20 cellular contexts compared by ENCODE assay signal in genomic region chr11:129589190-129589589, GRCh38.
DNase-seq lines count a peak whose midpoint lies in the region; ATAC-seq and TF ChIP-seq lines count a peak whose summit lies in the region.
"Had no signal": no experiment of that assay in that cellular context is flagged by ENCODE, and none has a peak within 500 bp of the region (broad histone marks: within the 10 kb centered on the region; RNA-seq: fewer than 3 reads in every experiment).

No MANE protein-coding gene starts in this region.

- peaks cover 21% of the 10 kb centered on the region for H3K27me3 Mint-ChIP-seq in chondrocyte (ENCODE audit: low read depth)

- no peaks in the 10 kb centered on the region; the same call in 1 of the 2 replicates for H3K27me3 ChIP-seq in H7 (ENCODE audit: control insufficient read depth, insufficient read depth, low read length)
- H3K27me3 ChIP-seq in iPS DF 6.9 (ENCODE audit: control insufficient read depth, insufficient read depth, low read length) = no peaks in the 10 kb centered on the region
- H3K27me3 ChIP-seq in neural cell (ENCODE audit: insufficient read depth, low read depth, low read length) = no peaks in the 10 kb centered on the region
- H3K27me3 ChIP-seq: SJCRH30 had no signal

- ATAC-seq in HG03460 (IDR thresholded peaks at IDR 0.05; ENCODE audit: unreplicated experiment) = no peak
- ATAC-seq: HepG2 had no signal

- peak overlapping the region; percentile 4 for H3K4me2 ChIP-seq in neural cell (ENCODE audit: low read length)

- peak; percentile 94 for TF ChIP-seq EP300 in neural cell (conservative IDR thresholded peaks at IDR 0.05; ENCODE audit: poor library complexity, severe bottlenecking)

- WGBS in iPS DF 6.9 (ENCODE audit: insufficient coverage, insufficient read length) = no CpG with 5 or more reads among the region's 4 CpGs

- H3K9me3 Mint-ChIP-seq in chondrocyte (ENCODE audit: low read depth) = no peaks in the 10 kb centered on the region

- no peak overlapping the region for H3K4me3 Mint-ChIP-seq in chondrocyte (ENCODE audit: unreplicated experiment)

- H3K4me3 ChIP-seq in H7 (ENCODE audit: insufficient read depth, low read depth, low read length) (no peak overlapping the region), iPS DF 6.9 (ENCODE audit: low read length) (no peak overlapping the region), neural cell (ENCODE audit: low read length) (peak overlapping the region; percentile 51)
- H3K4me3 ChIP-seq: GM23248, SJCRH30 had no signal

- H3K36me3 ChIP-seq in H7 (replicated peaks; ENCODE audit: control insufficient read depth, insufficient read depth, low read length) (no peaks in the 10 kb centered on the region), iPS DF 6.9 (ENCODE audit: control insufficient read depth, insufficient read depth, low read length) (no peaks in the 10 kb centered on the region), neural cell (ENCODE audit: insufficient read depth, low read length) (no peaks in the 10 kb centered on the region)
- H3K36me3 ChIP-seq: SJCRH30 had no signal

- peaks cover 3% of the 10 kb centered on the region for H3F3A ChIP-seq in neural cell (ENCODE audit: insufficient read depth, low read length, poor library complexity, severe bottlenecking)

- H3K9me2 ChIP-seq in neural cell (ENCODE audit: insufficient read depth, low read length) = no peaks in the 10 kb centered on the region

- TF ChIP-seq CTCF in neural cell (IDR thresholded peaks at IDR 0.05; ENCODE audit: poor library complexity, severe bottlenecking) (no peak), chondrocyte (IDR thresholded peaks at IDR 0.05) (no peak)

- H3K27ac Mint-ChIP-seq in chondrocyte (ENCODE audit: unreplicated experiment) = no peak overlapping the region

- H2AFZ ChIP-seq in neural cell (ENCODE audit: low read depth, low read length) = no peak overlapping the region
- H2AFZ ChIP-seq: GM23248 had no signal

- H3K36me3 Mint-ChIP-seq in chondrocyte (ENCODE audit: low read depth) = no peaks in the 10 kb centered on the region

- H3K4me1 ChIP-seq in iPS DF 6.9 (ENCODE audit: control insufficient read depth, insufficient read depth, low read length) = peaks cover 8% of the 10 kb centered on the region; the same call in 1 of the 2 replicates
- H3K4me1 ChIP-seq: SJCRH30 had no signal

- no peaks in the 10 kb centered on the region for H3K4me1 Mint-ChIP-seq in chondrocyte (ENCODE audit: low read depth)

- no peaks in the 10 kb centered on the region for H3K79me2 ChIP-seq in neural cell (replicated peaks; ENCODE audit: insufficient read depth, low read length)

- no peaks in the 10 kb centered on the region for H3K9me3 ChIP-seq in iPS DF 6.9 (ENCODE audit: control insufficient read depth, insufficient read depth, low read length)
- H3K9me3 ChIP-seq in neural cell (ENCODE audit: low read length) = no peaks in the 10 kb centered on the region
- H3K9me3 ChIP-seq: SJCRH30 had no signal

- DNase-seq in H7 = peak; percentile 71
- DNase-seq in NCI-H526 treated with DMSO at 0.1 percent for 48 hours (lab: John Stamatoyannopoulos, UW) = peak; percentile 97
- peak; percentile 13 for DNase-seq in iPS DF 6.9 (ENCODE audit: low read depth, low spot score)
- no peak for DNase-seq in GM19238 (ENCODE audit: insufficient read length, low spot score)
- no peak for DNase-seq in chondrocyte (ENCODE audit: low spot score)
- DNase-seq: ACHN, DMS 273 treated with DMSO at 0.1 percent for 48 hours, DND-41, GM23248, KBM-7, MV-4-11, NCI-H1694 treated with DMSO at 0.1 percent for 48 hours, NCI-H2227 treated with DMSO at 0.1 percent for 48 hours, NCI-H510A treated with DMSO at 0.1 percent for 48 hours, SJCRH30, SW 1271 had no signal

- peak overlapping the region; percentile 18 for H3K9ac ChIP-seq in neural cell (ENCODE audit: low read length)
- H3K9ac ChIP-seq: GM23248 had no signal

- H3K27ac ChIP-seq in iPS DF 6.9 (ENCODE audit: low read length) = no peak overlapping the region
- peak overlapping the region; percentile 72 for H3K27ac ChIP-seq in neural cell (ENCODE audit: low read length)
- H3K27ac ChIP-seq: C4-2B, GM23248, SJCRH30 had no signal

- peak; percentile 24 for TF ChIP-seq RAD21 in neural cell (conservative IDR thresholded peaks at IDR 0.05)

- H4K20me1 ChIP-seq in neural cell (ENCODE audit: insufficient read depth) = no peaks in the 10 kb centered on the region

TF ChIP-seq in neural cell, 6 proteins besides CTCF, POLR2A, EP300 and RAD21:
- TF ChIP-seq SMC3 (conservative IDR thresholded peaks at IDR 0.05; ENCODE audit: poor library complexity) (peak; percentile 15), POLR2AphosphoS5 (IDR thresholded peaks at IDR 0.05) (peak; percentile 80), REST (IDR thresholded peaks at IDR 0.05; ENCODE audit: borderline replicate concordance) (peak; percentile 86), TAF1 (IDR thresholded peaks at IDR 0.05; ENCODE audit: low read depth) (no peak)
TF ChIP-seq in neural cell: peak in this region for 3.

Comparison
In these comparisons a context has a peak if more than half of its experiments do, and no peak if none do; other contexts are left out.
1. DNase-seq: peak in H7 (single experiment), NCI-H526 treated with DMSO at 0.1 percent for 48 hours (single experiment) and iPS DF 6.9 (single experiment); none in GM19238 (single experiment) and chondrocyte (single experiment).